In genomic region chr5:9269024-9269423, GRCh38 we compare ENCODE assay signal across 13 cellular contexts.
"Had no signal": no experiment of that assay in that cellular context is flagged by ENCODE, and none has a peak within 500 bp of the region (broad histone marks: within the 10 kb centered on the region; RNA-seq: fewer than 3 reads in every experiment).

No MANE protein-coding gene starts in this region.

- H3K27me3 Mint-ChIP-seq: memory B cell had no signal

- H3K27ac Mint-ChIP-seq: activated naive CD4-positive, alpha-beta T cell treated with anti-CD3 and anti-CD28 coated beads, Interleukin-2, amount 50 U/mL, for 24 hours; memory B cell had no signal

- DNase-seq: amygdala; left lung; ovary; stimulated activated CD4-positive, alpha-beta T cell treated with anti-CD3 and anti-CD28 coated beads, Interleukin-4, amount 100 ng/mL, for 1 hour; stimulated activated CD8-positive, alpha-beta memory T cell treated with anti-CD3 and anti-CD28 coated beads, Interleukin-4, amount 100 ng/mL, for 48 hours; stimulated activated naive CD8-positive, alpha-beta T cell treated with anti-CD3 and anti-CD28 coated beads, Interleukin-15, Interleukin-2, amounts not matched to agents 100 U/mL and 50 U/mL, for 24 hours; upper lobe of right lung had no signal

- FAIRE-seq: endometrium had no signal

- ATAC-seq: activated CD4-positive, CD25-positive, alpha-beta regulatory T cell treated with anti-CD3 and anti-CD28 coated beads, Interleukin-2, amount 50 U/mL, for 24 hours; left lung; stimulated activated naive CD8-positive, alpha-beta T cell treated with anti-CD3 and anti-CD28 coated beads, Interleukin-15, Interleukin-2, amounts not matched to agents 100 U/mL and 50 U/mL, for 24 hours; upper lobe of right lung had no signal

- H3K4me3 Mint-ChIP-seq: activated naive CD4-positive, alpha-beta T cell treated with anti-CD3 and anti-CD28 coated beads, Interleukin-2, amount 50 U/mL, for 24 hours; memory B cell; neural crest cell had no signal

- H3K27ac ChIP-seq: esophagus muscularis mucosa, left lung, ovary, upper lobe of right lung had no signal

- H3K36me3 Mint-ChIP-seq: activated naive CD4-positive, alpha-beta T cell treated with anti-CD3 and anti-CD28 coated beads, Interleukin-2, amount 50 U/mL, for 24 hours; memory B cell had no signal

- H3K27me3 ChIP-seq: esophagus muscularis mucosa, left lung, ovary, upper lobe of right lung had no signal

- H3K4me1 ChIP-seq: left lung, upper lobe of right lung had no signal

- H3K4me1 Mint-ChIP-seq: activated naive CD4-positive, alpha-beta T cell treated with anti-CD3 and anti-CD28 coated beads, Interleukin-2, amount 50 U/mL, for 24 hours; memory B cell had no signal
